In the genomic region with DNA sequence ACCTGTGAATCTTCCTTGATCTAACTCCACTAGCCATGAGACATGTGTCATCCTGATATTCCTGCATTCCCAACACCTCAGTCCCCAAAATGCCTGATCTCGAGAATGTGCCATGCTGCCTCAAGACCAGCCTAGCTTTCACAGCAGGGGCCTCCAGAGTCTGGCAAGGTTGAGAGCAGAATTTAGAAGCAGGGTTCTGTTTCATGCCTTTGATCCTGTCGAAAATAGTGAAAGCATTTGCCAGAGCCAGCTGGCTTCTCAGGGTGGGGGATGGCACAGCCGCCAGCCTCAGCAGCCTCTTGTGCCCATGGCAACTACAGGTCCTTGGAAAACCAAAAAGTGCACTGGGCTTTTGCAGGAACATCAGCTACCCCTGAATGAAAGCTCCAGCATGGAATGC, we compare ENCODE assay signal across 1 cellular context.
TF ChIP-seq lines count a peak whose summit lies in the region.

No MANE protein-coding gene starts in this region.

TF ChIP-seq in GM23338, 12 proteins besides CTCF, POLR2A, EP300 and RAD21:
- TF ChIP-seq, protein P1, sequence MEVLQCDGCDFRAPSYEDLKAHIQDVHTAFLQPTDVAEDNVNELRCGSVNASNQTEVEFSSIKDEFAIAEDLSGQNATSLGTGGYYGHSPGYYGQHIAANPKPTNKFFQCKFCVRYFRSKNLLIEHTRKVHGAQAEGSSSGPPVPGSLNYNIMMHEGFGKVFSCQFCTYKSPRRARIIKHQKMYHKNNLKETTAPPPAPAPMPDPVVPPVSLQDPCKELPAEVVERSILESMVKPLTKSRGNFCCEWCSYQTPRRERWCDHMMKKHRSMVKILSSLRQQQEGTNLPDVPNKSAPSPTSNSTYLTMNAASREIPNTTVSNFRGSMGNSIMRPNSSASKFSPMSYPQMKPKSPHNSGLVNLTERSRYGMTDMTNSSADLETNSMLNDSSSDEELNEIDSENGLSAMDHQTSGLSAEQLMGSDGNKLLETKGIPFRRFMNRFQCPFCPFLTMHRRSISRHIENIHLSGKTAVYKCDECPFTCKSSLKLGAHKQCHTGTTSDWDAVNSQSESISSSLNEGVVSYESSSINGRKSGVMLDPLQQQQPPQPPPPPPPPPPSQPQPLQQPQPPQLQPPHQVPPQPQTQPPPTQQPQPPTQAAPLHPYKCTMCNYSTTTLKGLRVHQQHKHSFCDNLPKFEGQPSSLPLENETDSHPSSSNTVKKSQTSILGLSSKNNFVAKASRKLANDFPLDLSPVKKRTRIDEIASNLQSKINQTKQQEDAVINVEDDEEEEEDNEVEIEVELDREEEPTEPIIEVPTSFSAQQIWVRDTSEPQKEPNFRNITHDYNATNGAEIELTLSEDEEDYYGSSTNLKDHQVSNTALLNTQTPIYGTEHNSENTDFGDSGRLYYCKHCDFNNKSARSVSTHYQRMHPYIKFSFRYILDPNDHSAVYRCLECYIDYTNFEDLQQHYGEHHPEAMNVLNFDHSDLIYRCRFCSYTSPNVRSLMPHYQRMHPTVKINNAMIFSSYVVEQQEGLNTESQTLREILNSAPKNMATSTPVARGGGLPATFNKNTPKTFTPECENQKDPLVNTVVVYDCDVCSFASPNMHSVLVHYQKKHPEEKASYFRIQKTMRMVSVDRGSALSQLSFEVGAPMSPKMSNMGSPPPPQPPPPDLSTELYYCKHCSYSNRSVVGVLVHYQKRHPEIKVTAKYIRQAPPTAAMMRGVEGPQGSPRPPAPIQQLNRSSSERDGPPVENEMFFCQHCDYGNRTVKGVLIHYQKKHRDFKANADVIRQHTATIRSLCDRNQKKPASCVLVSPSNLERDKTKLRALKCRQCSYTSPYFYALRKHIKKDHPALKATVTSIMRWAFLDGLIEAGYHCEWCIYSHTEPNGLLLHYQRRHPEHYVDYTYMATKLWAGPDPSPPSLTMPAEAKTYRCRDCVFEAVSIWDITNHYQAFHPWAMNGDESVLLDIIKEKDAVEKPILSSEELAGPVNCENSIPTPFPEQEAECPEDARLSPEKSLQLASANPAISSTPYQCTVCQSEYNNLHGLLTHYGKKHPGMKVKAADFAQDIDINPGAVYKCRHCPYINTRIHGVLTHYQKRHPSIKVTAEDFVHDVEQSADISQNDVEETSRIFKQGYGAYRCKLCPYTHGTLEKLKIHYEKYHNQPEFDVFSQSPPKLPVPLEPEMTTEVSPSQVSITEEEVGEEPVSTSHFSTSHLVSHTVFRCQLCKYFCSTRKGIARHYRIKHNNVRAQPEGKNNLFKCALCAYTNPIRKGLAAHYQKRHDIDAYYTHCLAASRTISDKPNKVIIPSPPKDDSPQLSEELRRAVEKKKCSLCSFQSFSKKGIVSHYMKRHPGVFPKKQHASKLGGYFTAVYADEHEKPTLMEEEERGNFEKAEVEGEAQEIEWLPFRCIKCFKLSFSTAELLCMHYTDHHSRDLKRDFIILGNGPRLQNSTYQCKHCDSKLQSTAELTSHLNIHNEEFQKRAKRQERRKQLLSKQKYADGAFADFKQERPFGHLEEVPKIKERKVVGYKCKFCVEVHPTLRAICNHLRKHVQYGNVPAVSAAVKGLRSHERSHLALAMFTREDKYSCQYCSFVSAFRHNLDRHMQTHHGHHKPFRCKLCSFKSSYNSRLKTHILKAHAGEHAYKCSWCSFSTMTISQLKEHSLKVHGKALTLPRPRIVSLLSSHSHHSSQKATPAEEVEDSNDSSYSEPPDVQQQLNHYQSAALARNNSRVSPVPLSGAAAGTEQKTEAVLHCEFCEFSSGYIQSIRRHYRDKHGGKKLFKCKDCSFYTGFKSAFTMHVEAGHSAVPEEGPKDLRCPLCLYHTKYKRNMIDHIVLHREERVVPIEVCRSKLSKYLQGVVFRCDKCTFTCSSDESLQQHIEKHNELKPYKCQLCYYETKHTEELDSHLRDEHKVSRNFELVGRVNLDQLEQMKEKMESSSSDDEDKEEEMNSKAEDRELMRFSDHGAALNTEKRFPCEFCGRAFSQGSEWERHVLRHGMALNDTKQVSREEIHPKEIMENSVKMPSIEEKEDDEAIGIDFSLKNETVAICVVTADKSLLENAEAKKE (CRISPR knock-in tag; IDR thresholded peaks at IDR 0.05): no peak
- no peak for TF ChIP-seq EZH2phosphoT487 (IDR thresholded peaks at IDR 0.05; ENCODE audit: unreplicated experiment)
- no peak for TF ChIP-seq STAT1 (IDR thresholded peaks at IDR 0.05; ENCODE audit: unreplicated experiment)
- TF ChIP-seq, protein P2, sequence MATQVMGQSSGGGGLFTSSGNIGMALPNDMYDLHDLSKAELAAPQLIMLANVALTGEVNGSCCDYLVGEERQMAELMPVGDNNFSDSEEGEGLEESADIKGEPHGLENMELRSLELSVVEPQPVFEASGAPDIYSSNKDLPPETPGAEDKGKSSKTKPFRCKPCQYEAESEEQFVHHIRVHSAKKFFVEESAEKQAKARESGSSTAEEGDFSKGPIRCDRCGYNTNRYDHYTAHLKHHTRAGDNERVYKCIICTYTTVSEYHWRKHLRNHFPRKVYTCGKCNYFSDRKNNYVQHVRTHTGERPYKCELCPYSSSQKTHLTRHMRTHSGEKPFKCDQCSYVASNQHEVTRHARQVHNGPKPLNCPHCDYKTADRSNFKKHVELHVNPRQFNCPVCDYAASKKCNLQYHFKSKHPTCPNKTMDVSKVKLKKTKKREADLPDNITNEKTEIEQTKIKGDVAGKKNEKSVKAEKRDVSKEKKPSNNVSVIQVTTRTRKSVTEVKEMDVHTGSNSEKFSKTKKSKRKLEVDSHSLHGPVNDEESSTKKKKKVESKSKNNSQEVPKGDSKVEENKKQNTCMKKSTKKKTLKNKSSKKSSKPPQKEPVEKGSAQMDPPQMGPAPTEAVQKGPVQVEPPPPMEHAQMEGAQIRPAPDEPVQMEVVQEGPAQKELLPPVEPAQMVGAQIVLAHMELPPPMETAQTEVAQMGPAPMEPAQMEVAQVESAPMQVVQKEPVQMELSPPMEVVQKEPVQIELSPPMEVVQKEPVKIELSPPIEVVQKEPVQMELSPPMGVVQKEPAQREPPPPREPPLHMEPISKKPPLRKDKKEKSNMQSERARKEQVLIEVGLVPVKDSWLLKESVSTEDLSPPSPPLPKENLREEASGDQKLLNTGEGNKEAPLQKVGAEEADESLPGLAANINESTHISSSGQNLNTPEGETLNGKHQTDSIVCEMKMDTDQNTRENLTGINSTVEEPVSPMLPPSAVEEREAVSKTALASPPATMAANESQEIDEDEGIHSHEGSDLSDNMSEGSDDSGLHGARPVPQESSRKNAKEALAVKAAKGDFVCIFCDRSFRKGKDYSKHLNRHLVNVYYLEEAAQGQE (IDR thresholded peaks at IDR 0.05; ENCODE audit: unreplicated experiment): no peak
- TF ChIP-seq EZH2 (IDR thresholded peaks at IDR 0.05; ENCODE audit: low read depth, unreplicated experiment): no peak
- TF ChIP-seq ZNF114 (CRISPR knock-in tag; IDR thresholded peaks at IDR 0.05): no peak
- no peak for TF ChIP-seq POLR2AphosphoS5 (IDR thresholded peaks at IDR 0.05; ENCODE audit: low read depth)
- TF ChIP-seq CREB1 (CRISPR knock-in tag; IDR thresholded peaks at IDR 0.05; ENCODE audit: low read depth): no peak
- TF ChIP-seq, protein P3, sequence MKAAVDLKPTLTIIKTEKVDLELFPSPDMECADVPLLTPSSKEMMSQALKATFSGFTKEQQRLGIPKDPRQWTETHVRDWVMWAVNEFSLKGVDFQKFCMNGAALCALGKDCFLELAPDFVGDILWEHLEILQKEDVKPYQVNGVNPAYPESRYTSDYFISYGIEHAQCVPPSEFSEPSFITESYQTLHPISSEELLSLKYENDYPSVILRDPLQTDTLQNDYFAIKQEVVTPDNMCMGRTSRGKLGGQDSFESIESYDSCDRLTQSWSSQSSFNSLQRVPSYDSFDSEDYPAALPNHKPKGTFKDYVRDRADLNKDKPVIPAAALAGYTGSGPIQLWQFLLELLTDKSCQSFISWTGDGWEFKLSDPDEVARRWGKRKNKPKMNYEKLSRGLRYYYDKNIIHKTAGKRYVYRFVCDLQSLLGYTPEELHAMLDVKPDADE (IDR thresholded peaks at IDR 0.05): no peak
- no peak for TF ChIP-seq NANOG (IDR thresholded peaks at IDR 0.05; ENCODE audit: borderline replicate concordance)
- no peak for TF ChIP-seq ZNF331 (CRISPR knock-in tag; IDR thresholded peaks at IDR 0.05; ENCODE audit: low read depth)
- TF ChIP-seq JUNB (IDR thresholded peaks at IDR 0.05; ENCODE audit: unreplicated experiment): no peak
